In genomic region chr3:38164966-38165721, GRCh38 we compare ENCODE assay signal across 1 cellular context.
TF ChIP-seq lines count a peak whose summit lies in the region.

Gene OXSR1, plus strand, starts transcription at chr3:38165537. Its CDS starts 340 bp downstream, at chr3:38165877.

TF ChIP-seq in HepG2, 621 proteins besides CTCF, POLR2A, EP300 and RAD21 (continued from another document):
- TF ChIP-seq NFAT5 (CRISPR knock-in tag; IDR thresholded peaks at IDR 0.05): 0 out of 2 replicates have a peak, but pooled peaks have one; percentile 32
- no peak for TF ChIP-seq RAD51 (IDR thresholded peaks at IDR 0.05; ENCODE audit: borderline replicate concordance)
- TF ChIP-seq ZNF441 (CRISPR knock-in tag; IDR thresholded peaks at IDR 0.05; ENCODE audit: borderline replicate concordance): no peak
- peak; percentile 78 for TF ChIP-seq RXRB (CRISPR knock-in tag; IDR thresholded peaks at IDR 0.05; ENCODE audit: borderline replicate concordance)
- no peak for TF ChIP-seq NCOR1 (IDR thresholded peaks at IDR 0.05; ENCODE audit: borderline replicate concordance, low read length)
- TF ChIP-seq CEBPG (CRISPR knock-in tag; IDR thresholded peaks at IDR 0.05): peak; percentile 20; the same call in 1 of the 2 replicates
- TF ChIP-seq GLI4 (CRISPR knock-in tag; IDR thresholded peaks at IDR 0.05; ENCODE audit: borderline replicate concordance): no peak
- TF ChIP-seq SPEN (CRISPR knock-in tag; IDR thresholded peaks at IDR 0.05; ENCODE audit: low read depth): peak; percentile 47
- TF ChIP-seq GTF2F1 (IDR thresholded peaks at IDR 0.05; ENCODE audit: low read length): no peak
- TF ChIP-seq ZNF10 (CRISPR knock-in tag; IDR thresholded peaks at IDR 0.05; ENCODE audit: borderline replicate concordance, low read depth): no peak
- no peak for TF ChIP-seq ZNF253 (CRISPR knock-in tag; IDR thresholded peaks at IDR 0.05; ENCODE audit: borderline replicate concordance)
- 0 out of 2 replicates have a peak, but pooled peaks have one; percentile 49 for TF ChIP-seq ZNF138 (CRISPR knock-in tag; IDR thresholded peaks at IDR 0.05; ENCODE audit: low read depth)
- TF ChIP-seq KAT8 (CRISPR knock-in tag; IDR thresholded peaks at IDR 0.05): peak; percentile 81
TF ChIP-seq in HepG2: peak in this region for 292.
